14 cellular contexts compared by ENCODE assay signal in the genomic region with DNA sequence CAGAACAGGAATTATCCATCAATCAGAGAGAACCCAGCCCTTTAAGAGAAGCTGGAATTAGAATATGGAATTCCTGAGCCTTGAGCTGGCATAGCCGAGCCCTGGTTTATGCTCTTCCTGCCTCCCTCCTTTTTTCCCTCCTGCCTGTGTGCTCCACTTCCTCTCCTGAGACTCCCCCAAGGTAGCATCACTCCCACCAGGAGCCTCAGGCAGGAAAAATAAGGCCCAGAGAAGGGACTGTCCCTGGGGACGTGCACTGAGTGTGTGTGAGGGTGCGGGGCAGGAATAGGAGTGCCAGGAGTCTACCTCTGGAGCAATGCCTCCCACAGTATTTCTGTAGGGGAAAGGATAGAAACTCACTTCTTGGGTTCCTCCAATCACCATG.
DNase-seq lines count a peak whose midpoint lies in the region; ATAC-seq and TF ChIP-seq lines count a peak whose summit lies in the region.
"Had no signal": no experiment of that assay in that cellular context is flagged by ENCODE, and none has a peak within 500 bp of the region (broad histone marks: within the 10 kb centered on the region; RNA-seq: fewer than 3 reads in every experiment).

No MANE protein-coding gene starts in this region.

- peaks cover 7% of the 10 kb centered on the region for H3K36me3 Mint-ChIP-seq in osteocyte (ENCODE audit: unreplicated experiment)

- POLR2A ChIA-PET in PC-3 (lab: Charles Lee; ENCODE audit: unreplicated experiment) = interaction anchor here (0.5 kb wide), 1 partner anchor 94 kb away, joined by 13 read pairs; no protein-coding TSS in a partner anchor

- TF ChIP-seq CTCF in PC-3 (conservative IDR thresholded peaks at IDR 0.05; ENCODE audit: low read depth, low read length) (no peak), esophagus muscularis mucosa (IDR thresholded peaks at IDR 0.05) (no peak), osteocyte (IDR thresholded peaks at IDR 0.05) (no peak)

- CTCF ChIA-PET in PC-3 (lab: Charles Lee) = interaction anchor here (0.6 kb wide), 1 partner anchor 275 kb away, joined by 11 read pairs; no protein-coding TSS in a partner anchor

- no peaks in the 10 kb centered on the region for H3K9me2 ChIP-seq in PC-3 (replicated peaks; ENCODE audit: low read length)

- H3K4me1 ChIP-seq in BLaER1 treated with 17β-estradiol and CSF1 and Interleukin-3, amounts not matched to agents 10 nM and 100 nM = peaks cover 12 to 41% (median 27%) of the 10 kb centered on the region in 10 experiments; a peak in 19 of 20 replicates
- H3K4me1 ChIP-seq in PC-3 (ENCODE audit: insufficient read depth, low read length) (peaks cover 39% of the 10 kb centered on the region), esophagus muscularis mucosa (peaks cover 9 to 17% (median 14%) of the 10 kb centered on the region in 4 donors)
- H3K4me1 ChIP-seq: uterus had no signal

- TSS peak; percentile 96 for BruUV-seq in PC-3 (replicated peaks; lab: Mats Ljungman, UMichigan)

- no peaks in the 10 kb centered on the region for H3K27me3 ChIP-seq in BLaER1 treated with 17β-estradiol and CSF1 and Interleukin-3, amounts not matched to agents 10 nM and 100 nM
- H3K27me3 ChIP-seq in PC-3 (ENCODE audit: low read length) (no peaks in the 10 kb centered on the region), esophagus muscularis mucosa (no peaks in the 10 kb centered on the region)
- H3K27me3 ChIP-seq: uterus had no signal

- peaks cover 0 to 7% (median 0%) of the 10 kb centered on the region in 11 experiments; a peak in 1 of 22 replicates for H3K36me3 ChIP-seq in BLaER1 treated with 17β-estradiol and CSF1 and Interleukin-3, amounts not matched to agents 10 nM and 100 nM
- peaks cover 5% of the 10 kb centered on the region; the same call in 1 of the 2 replicates for H3K36me3 ChIP-seq in PC-3 (ENCODE audit: low read depth, low read length)
- no peaks in the 10 kb centered on the region for H3K36me3 ChIP-seq in esophagus muscularis mucosa
- H3K36me3 ChIP-seq: uterus had no signal

- no peak overlapping the region for H3K4me3 ChIP-seq in BLaER1 treated with 17β-estradiol and CSF1 and Interleukin-3, amounts not matched to agents 10 nM and 100 nM
- H3K4me3 ChIP-seq in PC-3 (ENCODE audit: low read length) = peak overlapping the region; percentile 30; the same call in 1 of the 2 replicates
- H3K4me3 ChIP-seq in esophagus muscularis mucosa = no peak overlapping the region
- H3K4me3 ChIP-seq: uterus had no signal

- H3F3A ChIP-seq in PC-3 (ENCODE audit: low read length, unreplicated experiment) = peaks cover 9% of the 10 kb centered on the region

- intact Hi-C loops in PC-3 (cut with micrococcal nuclease) = loop anchor here (2.0 kb wide), 1 partner anchor 94 kb away; the partner anchor contains the start of gene HK2
- intact Hi-C loops in esophagus muscularis mucosa (cut with DNase I) = no loop called here

- H3K9ac ChIP-seq in BLaER1 treated with 17β-estradiol and CSF1 and Interleukin-3, amounts not matched to agents 10 nM and 100 nM = peak overlapping the region in 3 of 11 experiments; percentile 22 to 30 (median 25); a peak in 2 of 22 replicates
- peak overlapping the region; percentile 47 for H3K9ac ChIP-seq in PC-3 (ENCODE audit: low read length)

- H3K9me3 Mint-ChIP-seq in osteocyte (ENCODE audit: unreplicated experiment) = peaks cover 11% of the 10 kb centered on the region

- no peak for TF ChIP-seq EP300 in esophagus muscularis mucosa (IDR thresholded peaks at IDR 0.05)

- no peak for TF ChIP-seq POLR2A in esophagus muscularis mucosa (IDR thresholded peaks at IDR 0.05; ENCODE audit: low read depth)

- peaks cover 37% of the 10 kb centered on the region for H3K4me1 Mint-ChIP-seq in osteocyte (ENCODE audit: unreplicated experiment)
- H3K4me1 Mint-ChIP-seq: CD4-positive, CD25-positive, alpha-beta regulatory T cell; endodermal cell had no signal

- peak overlapping the region; percentile 51 for H2AFZ ChIP-seq in PC-3 (ENCODE audit: low read length)

- no peaks in the 10 kb centered on the region for H4K20me1 ChIP-seq in BLaER1 treated with 17β-estradiol and CSF1 and Interleukin-3, amounts not matched to agents 10 nM and 100 nM
- H4K20me1 ChIP-seq in PC-3 (ENCODE audit: low read length) = no peaks in the 10 kb centered on the region

- DNase-seq in PC-3 = no peak
- peak; percentile 64 for DNase-seq in esophagus muscularis mucosa (ENCODE audit: extremely low spot score)
- DNase-seq in osteocyte (ENCODE audit: extremely low spot score, unreplicated experiment) = no peak
- no peak for DNase-seq in NOMO-1 (lab: John Stamatoyannopoulos, UW; ENCODE audit: unreplicated experiment in 2 of 2)
- DNase-seq in RKO (ENCODE audit: low spot score) = no peak
- DNase-seq in islet precursor cell = no peak
- DNase-seq: activated T-cell treated with anti-CD3 and anti-CD28 coated beads for 4 hours; amygdala; CD4-positive, CD25-positive, alpha-beta regulatory T cell; NCI-H2081 treated with DMSO at 0.1 percent for 48 hours; uterus had no signal

- H3K4me2 ChIP-seq in BLaER1 treated with 17β-estradiol and CSF1 and Interleukin-3, amounts not matched to agents 10 nM and 100 nM = peak overlapping the region; percentile 4 to 80 (median 40); a peak in 20 of 22 replicates
- peak overlapping the region; percentile 73 for H3K4me2 ChIP-seq in PC-3 (ENCODE audit: low read length)

- ATAC-seq in PC-3 (peak; percentile 68), GM18498 (IDR thresholded peaks at IDR 0.05; ENCODE audit: unreplicated experiment) (no peak)

- peak overlapping the region in 4 of 11 experiments; percentile 55 to 66 (median 59); a peak in 9 of 22 replicates for H3K27ac ChIP-seq in BLaER1 treated with 17β-estradiol and CSF1 and Interleukin-3, amounts not matched to agents 10 nM and 100 nM
- H3K27ac ChIP-seq in PC-3 (ENCODE audit: low read length) = peak overlapping the region; percentile 89
- peak overlapping the region in 3 of 4 donors; percentile 12 to 52 (median 21) for H3K27ac ChIP-seq in esophagus muscularis mucosa (replicated peaks in 1 of 4)
- H3K27ac ChIP-seq: uterus had no signal

- H3K27ac Mint-ChIP-seq in osteocyte (ENCODE audit: unreplicated experiment) = peak overlapping the region; percentile 71
- H3K27ac Mint-ChIP-seq: CD4-positive, CD25-positive, alpha-beta regulatory T cell; endodermal cell had no signal

- 40% methylated on average over 3 of the region's 3 CpGs for WGBS in esophagus muscularis mucosa

- peaks cover 17 to 22% (median 20%) of the 10 kb centered on the region in 11 experiments for H3K9me3 ChIP-seq in BLaER1 treated with 17β-estradiol and CSF1 and Interleukin-3, amounts not matched to agents 10 nM and 100 nM (replicated peaks in 1 of 11)
- peaks cover 5% of the 10 kb centered on the region; the same call in 1 of the 2 replicates for H3K9me3 ChIP-seq in PC-3 (ENCODE audit: low read length)
- H3K9me3 ChIP-seq in esophagus muscularis mucosa = peaks cover 0 to 6% (median 0%) of the 10 kb centered on the region in 4 donors
- H3K9me3 ChIP-seq: uterus had no signal

- H3K79me2 ChIP-seq in PC-3 (ENCODE audit: low read length) = no peaks in the 10 kb centered on the region

- no peak overlapping the region for H3K4me3 Mint-ChIP-seq in osteocyte (ENCODE audit: unreplicated experiment)
- H3K4me3 Mint-ChIP-seq: CD4-positive, CD25-positive, alpha-beta regulatory T cell; endodermal cell had no signal

- no peaks in the 10 kb centered on the region for H3K27me3 Mint-ChIP-seq in osteocyte (ENCODE audit: unreplicated experiment)
